Comparison of ENCODE assay signal across 9 cellular contexts in genomic region chr16:23634461-23635036, GRCh38.
"Had no signal": no experiment of that assay in that cellular context is flagged by ENCODE, and none has a peak within 500 bp of the region (broad histone marks: within the 10 kb centered on the region; RNA-seq: fewer than 3 reads in every experiment).

No MANE protein-coding gene starts in this region.

- H3K4me3 ChIP-seq: GM23248, HAP-1, K562 had no signal

- H3K9ac ChIP-seq: GM23248 had no signal

- H3K27ac ChIP-seq: GM23248 had no signal

- DNase-seq: GM23248, GOT3, H7, IMR-90, KG1 had no signal

- FAIRE-seq: HTR-8/SVneo, K562 had no signal

- H2AFZ ChIP-seq: GM23248 had no signal

- H3K4me1 ChIP-seq: HAP-1 had no signal

- H3K9me3 ChIP-seq: HAP-1 had no signal

- ATAC-seq: HCT116, K562 had no signal
